13 cellular contexts compared by ENCODE assay signal in genomic region chr16:73050115-73051099, GRCh38. TPM values are rescaled to one million over a fixed set of nuclear protein-coding genes. Genes with fewer than 3 reads are reported as not detected.
DNase-seq lines count a peak whose midpoint lies in the region; ATAC-seq, FAIRE-seq and TF ChIP-seq lines count a peak whose summit lies in the region.
"Had no signal": no experiment of that assay in that cellular context is flagged by ENCODE, and none has a peak within 500 bp of the region (broad histone marks: within the 10 kb centered on the region; RNA-seq: fewer than 3 reads in every experiment).

No MANE protein-coding gene starts in this region.

- TF ChIP-seq RAD21 in HepG2 (CRISPR knock-in tag; IDR thresholded peaks at IDR 0.05): no peak

- TF ChIP-seq CTCF in astrocyte (IDR thresholded peaks at IDR 0.05; ENCODE audit: insufficient read depth, low read depth, low read length) (no peak), HepG2 (CRISPR knock-in tag; IDR thresholded peaks at IDR 0.05) (peak; percentile 39; the same call in 1 of the 2 replicates)

- no TSS peak for BruUV-seq in HepG2 (replicated peaks; lab: Mats Ljungman, UMichigan)

- ATAC-seq in HepG2 (peak; percentile 25), GM19455 (IDR thresholded peaks at IDR 0.05; ENCODE audit: unreplicated experiment) (no peak)
- ATAC-seq in activated naive CD4-positive, alpha-beta T cell treated with anti-CD3 and anti-CD28 coated beads, Interleukin-2, amount 50 U/mL, for 72 hours: no peak
- ATAC-seq: T-helper 17 cell had no signal

- H3K4me1 Mint-ChIP-seq in astrocyte (ENCODE audit: low read depth, unreplicated experiment): peaks cover 35% of the 10 kb centered on the region
- H3K4me1 Mint-ChIP-seq: central memory CD8-positive, alpha-beta T cell had no signal

- TF ChIP-seq POLR2A in HepG2 (IDR thresholded peaks at IDR 0.05; ENCODE audit: insufficient read depth in 1 of 2, low read depth in 2 of 2, low read length in 2 of 2): peak; percentile 28 to 39; a peak in 2 of 4 replicates

- H3K9me3 Mint-ChIP-seq in astrocyte (ENCODE audit: unreplicated experiment): no peaks in the 10 kb centered on the region
- H3K9me3 Mint-ChIP-seq in activated naive CD4-positive, alpha-beta T cell treated with anti-CD3 and anti-CD28 coated beads, Interleukin-2, amount 50 U/mL, for 72 hours: no peaks in the 10 kb centered on the region
- H3K9me3 Mint-ChIP-seq: IgD-negative memory B cell, nephron progenitor cell had no signal

- H2AFZ ChIP-seq in astrocyte (ENCODE audit: low read depth, low read length): no peak overlapping the region
- peak overlapping the region; percentile 13 for H2AFZ ChIP-seq in HepG2 (ENCODE audit: low read length)

- CTCF ChIA-PET in HepG2 (lab: Yijun Ruan, JAX; ENCODE audit: low intra/inter-chr PET ratio, low total read pairs): no interaction called here

- no peaks in the 10 kb centered on the region for H3K36me3 ChIP-seq in astrocyte (ENCODE audit: insufficient read depth, low read length)
- H3K36me3 ChIP-seq in HepG2 (replicated peaks in 1 of 2; ENCODE audit: control insufficient read depth in 1 of 2, insufficient read depth in 2 of 2, low read length in 2 of 2): no peaks in the 10 kb centered on the region
- no peaks in the 10 kb centered on the region for H3K36me3 ChIP-seq in stomach smooth muscle (ENCODE audit: control insufficient read depth in 2 of 2, insufficient read depth in 2 of 2, low read length in 2 of 2)

- POLR2A ChIA-PET in HepG2 (lab: Yijun Ruan, JAX): interaction anchor here (0.8 to 5.4 kb wide), 11 partner anchors 10 to 173 kb away, joined by 3 to 49 read pairs (median 4); no protein-coding TSS in a partner anchor

- no peak overlapping the region for H3K4me3 ChIP-seq in astrocyte (ENCODE audit: insufficient read depth, low read depth, low read length)
- peak overlapping the region; percentile 26 to 93 (median 55) for H3K4me3 ChIP-seq in HepG2 (replicated peaks in 1 of 3; ENCODE audit: insufficient read depth in 1 of 3, low read depth in 2 of 3, low read length in 3 of 3)
- H3K4me3 ChIP-seq in stomach smooth muscle (ENCODE audit: low read length in 2 of 2): peak overlapping the region; percentile 16 to 52

- H3K79me2 ChIP-seq in astrocyte (ENCODE audit: insufficient read depth, low read length) (peaks cover 92% of the 10 kb centered on the region), HepG2 (ENCODE audit: insufficient read depth, low read length) (peaks cover 94% of the 10 kb centered on the region)

- H3K27me3 ChIP-seq in astrocyte (ENCODE audit: insufficient read depth, low read length) (no peaks in the 10 kb centered on the region), HepG2 (ENCODE audit: control insufficient read depth in 1 of 2, insufficient read depth in 2 of 2, low read length in 2 of 2) (no peaks in the 10 kb centered on the region; a peak in 2 of 5 replicates), stomach smooth muscle (ENCODE audit: control insufficient read depth in 1 of 2, insufficient read depth in 2 of 2, low read length in 2 of 2) (no peaks in the 10 kb centered on the region)

- no peak overlapping the region for H3K4me3 Mint-ChIP-seq in astrocyte (ENCODE audit: unreplicated experiment)
- H3K4me3 Mint-ChIP-seq: central memory CD8-positive, alpha-beta T cell; IgD-negative memory B cell; T-helper 17 cell had no signal

- TF ChIP-seq EP300 in HepG2 (IDR thresholded peaks at IDR 0.05; ENCODE audit: low read depth in 2 of 2, low read length in 2 of 2) (no peak), HepG2 (CRISPR knock-in tag; IDR thresholded peaks at IDR 0.05; ENCODE audit: borderline replicate concordance) (no peak)

- in situ Hi-C loops in HepG2 (cut with HindIII; ENCODE audit: extremely low pct_ligation_motif_present, low pct_unique_long_range_greater_than_20kb): no loop called here

- H3K9ac ChIP-seq in astrocyte (ENCODE audit: low read length) (no peak overlapping the region), HepG2 (ENCODE audit: insufficient read depth, low read depth, low read length) (peak overlapping the region; percentile 92), stomach smooth muscle (ENCODE audit: low read length in 2 of 2) (peak overlapping the region; percentile 68 to 88)

- DNase-seq in NCI-H2227 (lab: John Stamatoyannopoulos, UW; ENCODE audit: unreplicated experiment): peak; percentile 27
- no peak for DNase-seq in astrocyte (ENCODE audit: low read depth)
- no peak for DNase-seq in HepG2 (ENCODE audit: low spot score)
- no peak for DNase-seq in AG08395 (ENCODE audit: low spot score)
- DNase-seq in activated naive CD4-positive, alpha-beta T cell treated with anti-CD3 and anti-CD28 coated beads, Interleukin-2, amount 50 U/mL, for 72 hours (ENCODE audit: low spot score in 2 of 2): no peak
- no peak for DNase-seq in NK-92 (lab: John Stamatoyannopoulos, UW; ENCODE audit: unreplicated experiment)
- DNase-seq: DND-41, nephron progenitor cell, T-helper 17 cell had no signal

- H3K36me3 Mint-ChIP-seq in astrocyte (ENCODE audit: low read depth, unreplicated experiment): no peaks in the 10 kb centered on the region
- no peaks in the 10 kb centered on the region for H3K36me3 Mint-ChIP-seq in activated naive CD4-positive, alpha-beta T cell treated with anti-CD3 and anti-CD28 coated beads, Interleukin-2, amount 50 U/mL, for 72 hours
- H3K36me3 Mint-ChIP-seq: IgD-negative memory B cell had no signal

- no peak overlapping the region for H3K27ac Mint-ChIP-seq in astrocyte (ENCODE audit: unreplicated experiment)
- no peak overlapping the region for H3K27ac Mint-ChIP-seq in activated naive CD4-positive, alpha-beta T cell treated with anti-CD3 and anti-CD28 coated beads, Interleukin-2, amount 50 U/mL, for 72 hours
- H3K27ac Mint-ChIP-seq: IgD-negative memory B cell, nephron progenitor cell, T-helper 17 cell had no signal

- H3K27me3 Mint-ChIP-seq in astrocyte (ENCODE audit: low read depth, unreplicated experiment): peaks cover 2% of the 10 kb centered on the region

- H4K20me1 ChIP-seq in astrocyte (ENCODE audit: insufficient read depth, low read length) (peaks cover 7% of the 10 kb centered on the region), HepG2 (ENCODE audit: insufficient read depth, low read length) (no peaks in the 10 kb centered on the region)

- peaks cover 63% of the 10 kb centered on the region for H3K4me1 ChIP-seq in astrocyte (ENCODE audit: insufficient read depth, low read length)
- H3K4me1 ChIP-seq in HepG2 (ENCODE audit: insufficient read depth, low read length): peaks cover 87% of the 10 kb centered on the region
- peaks cover 82% of the 10 kb centered on the region for H3K4me1 ChIP-seq in stomach smooth muscle (ENCODE audit: control insufficient read depth, insufficient read depth, low read length)

- H3K27ac ChIP-seq in astrocyte (ENCODE audit: low read depth, low read length) (peak overlapping the region; percentile 22), HepG2 (ENCODE audit: extremely low read length, insufficient read depth, low read length) (peak overlapping the region; percentile 89), stomach smooth muscle (ENCODE audit: low read length) (peak overlapping the region; percentile 99)

- intact Hi-C loops in HepG2 (cut with micrococcal nuclease; ENCODE audit: unreplicated experiment): loop anchor here (1.0 kb wide), 1 partner anchor 125 kb away; no protein-coding TSS in a partner anchor

- H3K4me2 ChIP-seq in astrocyte (ENCODE audit: low read length) (no peak overlapping the region), HepG2 (ENCODE audit: low read depth, low read length) (peak overlapping the region; percentile 98)

- 19% methylated on average over 12 of the region's 12 CpGs for WGBS in HepG2 (ENCODE audit: low lambda C conversion rate)

- FAIRE-seq in astrocyte (lab: Jason Lieb, UNC) (no peak), HepG2 (lab: Jason Lieb, UNC) (peak; percentile 30)

- H3K9me3 ChIP-seq in astrocyte (ENCODE audit: insufficient read depth, low read depth, low read length): no peaks in the 10 kb centered on the region
- H3K9me3 ChIP-seq in HepG2 (ENCODE audit: low read length): no peaks in the 10 kb centered on the region
- H3K9me3 ChIP-seq in stomach smooth muscle (ENCODE audit: control insufficient read depth in 2 of 2, low read length in 2 of 2): no peaks in the 10 kb centered on the region

TF ChIP-seq in HepG2, 621 proteins besides CTCF, POLR2A, EP300 and RAD21 (continues in another document):
- TF ChIP-seq, protein P1, sequence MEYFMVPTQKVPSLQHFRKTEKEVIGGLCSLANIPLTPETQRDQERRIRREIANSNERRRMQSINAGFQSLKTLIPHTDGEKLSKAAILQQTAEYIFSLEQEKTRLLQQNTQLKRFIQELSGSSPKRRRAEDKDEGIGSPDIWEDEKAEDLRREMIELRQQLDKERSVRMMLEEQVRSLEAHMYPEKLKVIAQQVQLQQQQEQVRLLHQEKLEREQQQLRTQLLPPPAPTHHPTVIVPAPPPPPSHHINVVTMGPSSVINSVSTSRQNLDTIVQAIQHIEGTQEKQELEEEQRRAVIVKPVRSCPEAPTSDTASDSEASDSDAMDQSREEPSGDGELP (IDR thresholded peaks at IDR 0.05; ENCODE audit: borderline replicate concordance, low read depth): peak; percentile 6; the same call in 1 of the 2 replicates

RNA-seq across cellular contexts. Expression of gene ZFHX3, which starts 2.5 kb away (rescaled TPM):
- total RNA-seq in astrocyte (18.0 and 19.7 TPM in 2 replicates), HepG2 (2016; rRNA removed; fragmentation: Illumina TruSeq; extraction: Trizol) (6.0 and 12.3 TPM in 2 replicates)
- 1.8 and 1.9 TPM in 2 replicates for total RNA-seq in HepG2 (2016; cell fraction: cytosol; rRNA removed; fragmentation: Illumina TruSeq; extraction: Trizol; ENCODE audit: low read depth)
- 5.6 and 10.6 TPM in 2 replicates for total RNA-seq in HepG2 (2016; cell fraction: insoluble cytoplasmic fraction; rRNA removed; fragmentation: Illumina TruSeq; extraction: Trizol)
- total RNA-seq in HepG2 (2016; cell fraction: membrane; rRNA removed; fragmentation: Illumina TruSeq; extraction: Trizol): 5.0 and 5.6 TPM in 2 replicates
- 15.3 and 19.7 TPM in 2 replicates for total RNA-seq in HepG2 (2016; cell fraction: nucleus; rRNA removed; fragmentation: Illumina TruSeq; extraction: Trizol)
- 5.0 and 5.3 TPM in 2 replicates for polyA plus RNA-seq in HepG2 (2011; rRNA removed)
- polyA plus RNA-seq in HepG2 (2011; cell fraction: cytosol; rRNA removed): 3.5 and 4.2 TPM in 2 replicates
- polyA plus RNA-seq in HepG2 (2011; cell fraction: nucleus; rRNA removed): 10.2 and 11.2 TPM in 2 replicates
- polyA plus RNA-seq in HepG2 (2012): 12.6 and 14.4 TPM in 2 replicates
- 0.31 and 0.36 TPM in 2 replicates for polyA plus RNA-seq in HepG2 (2016; cell fraction: cytosol; fragmentation: Illumina TruSeq; extraction: Trizol; ENCODE audit: low read depth)
- polyA plus RNA-seq in HepG2 (2016; cell fraction: insoluble cytoplasmic fraction; fragmentation: Illumina TruSeq; extraction: Trizol; ENCODE audit: low read depth): 8.6 and 11.4 TPM in 2 replicates
- 1.0 and 1.4 TPM in 2 replicates for polyA plus RNA-seq in HepG2 (2016; cell fraction: membrane; fragmentation: Illumina TruSeq; extraction: Trizol; ENCODE audit: low read depth)
- polyA plus RNA-seq in HepG2 (2016; cell fraction: nucleus; fragmentation: Illumina TruSeq; extraction: Trizol; ENCODE audit: insufficient read depth, low read depth): 16.2 and 17.6 TPM in 2 replicates
- polyA minus RNA-seq in HepG2 (2011; rRNA and poly(A)+ RNA removed; ENCODE audit: low replicate concordance): 12.7 and 18.2 TPM in 2 replicates
- polyA minus RNA-seq in HepG2 (2011; cell fraction: cytosol; rRNA and poly(A)+ RNA removed): 16.9 and 20.7 TPM in 2 replicates
- polyA minus RNA-seq in HepG2 (2011; cell fraction: nucleus; rRNA and poly(A)+ RNA removed): 23.9 and 27.2 TPM in 2 replicates
- total RNA-seq in activated naive CD4-positive, alpha-beta T cell treated with anti-CD3 and anti-CD28 coated beads, Interleukin-2, amount 50 U/mL, for 72 hours: 1 to 10 TPM in 1 of 2 donors, under 1 TPM in 1; 0.07 to 1.7 TPM

Comparison
In these comparisons a context has a peak if more than half of its experiments do, and no peak if none do; other contexts are left out.
1. H3K27ac ChIP-seq: peak in every context shown above with its lines; median percentile 99 in stomach smooth muscle; 89 in HepG2; 22 in astrocyte.